ENCODE assay signal across 26 cellular contexts in the genomic region with DNA sequence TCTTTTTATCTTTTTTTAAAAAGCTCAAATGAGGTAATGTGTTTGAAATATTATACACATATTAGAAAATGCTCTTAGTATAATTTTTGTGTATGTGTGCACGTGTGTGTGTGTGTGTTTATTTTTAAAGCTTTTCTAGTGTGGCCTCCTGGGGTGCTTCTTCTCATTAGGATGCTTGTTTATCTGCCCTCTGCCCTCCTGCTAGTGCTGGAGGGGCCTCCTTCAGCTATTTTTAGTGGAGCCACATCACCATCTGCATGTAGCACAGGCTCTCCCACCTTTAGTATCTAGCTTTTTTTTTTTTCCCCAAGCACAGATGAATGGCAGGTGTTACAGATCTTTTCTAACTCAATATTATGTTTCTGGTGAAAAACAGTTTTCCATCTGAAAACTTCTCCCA.
DNase-seq lines count a peak whose midpoint lies in the region; ATAC-seq and TF ChIP-seq lines count a peak whose summit lies in the region.
"Had no signal": no experiment of that assay in that cellular context is flagged by ENCODE, and none has a peak within 500 bp of the region (broad histone marks: within the 10 kb centered on the region; RNA-seq: fewer than 3 reads in every experiment).

No MANE protein-coding gene starts in this region.

- in situ Hi-C loops in GM13977 (cut with MboI; ENCODE audit: low pct_unique_long_range_greater_than_20kb, low sequenced_read_pairs, unreplicated experiment) = no loop called here

- peaks cover 26% of the 10 kb centered on the region for H3K4me1 Mint-ChIP-seq in WTC11
- H3K4me1 Mint-ChIP-seq: CD14-positive monocyte; CD8-positive, alpha-beta memory T cell had no signal

- no peaks in the 10 kb centered on the region for H3K36me3 Mint-ChIP-seq in WTC11
- H3K36me3 Mint-ChIP-seq: CD14-positive monocyte; CD8-positive, alpha-beta memory T cell had no signal

- POLR2A ChIA-PET in WTC11 (lab: Charles Lee) = no interaction called here

- ATAC-seq in WTC11 (peak; percentile 32; the same call in 1 of the 2 replicates), GM18498 (IDR thresholded peaks at IDR 0.05; ENCODE audit: unreplicated experiment) (no peak)
- ATAC-seq: K562, SK-N-SH treated with all-trans-retinoic acid at 6 μM for 48 hours had no signal

- no peaks in the 10 kb centered on the region for H3K27me3 Mint-ChIP-seq in WTC11 (ENCODE audit: low read depth)
- H3K27me3 Mint-ChIP-seq: CD8-positive, alpha-beta memory T cell had no signal

- DNase-seq in NCI-H2171 treated with DMSO at 0.1 percent for 48 hours (lab: John Stamatoyannopoulos, UW) (peak; percentile 16), NCI-H2171 (lab: John Stamatoyannopoulos, UW) (no peak), NAMALWA (ENCODE audit: low spot score) (peak; percentile 62), WTC11 (ENCODE audit: low spot score) (no peak), GM13977 (ENCODE audit: low spot score) (no peak), cerebellar cortex (ENCODE audit: low spot score) (no peak)
- DNase-seq: 8988T; ACHN; BE2C; CD8-positive, alpha-beta memory T cell; DMS 273 treated with DMSO at 0.1 percent for 48 hours; DMS79; EL; GF-D8; GM23248; NCI-H1092; NCI-H1436 treated with DMSO at 0.1 percent for 48 hours; NCI-H187 treated with DMSO at 0.1 percent for 48 hours; NCI-H2227 treated with DMSO at 0.1 percent for 48 hours; NCI-H510A treated with DMSO at 0.1 percent for 48 hours; NCI-H748 treated with DMSO at 0.1 percent for 48 hours; SJCRH30 had no signal

- no peak overlapping the region for H3K4me3 Mint-ChIP-seq in WTC11
- H3K4me3 Mint-ChIP-seq: CD14-positive monocyte; CD8-positive, alpha-beta memory T cell had no signal

- CTCF ChIA-PET in WTC11 (lab: Charles Lee) = interaction anchor here (0.6 to 1.4 kb wide), 4 partner anchors 87 to 596 kb away, joined by 3 to 4 read pairs (median 4); no protein-coding TSS in a partner anchor

- TF ChIP-seq CTCF in WTC11 (IDR thresholded peaks at IDR 0.05) (no peak), GM13977 (IDR thresholded peaks at IDR 0.05; ENCODE audit: extremely low read depth, insufficient read depth, missing control alignments) (no peak)

- no peak overlapping the region for H3K27ac Mint-ChIP-seq in WTC11
- H3K27ac Mint-ChIP-seq: CD14-positive monocyte; CD8-positive, alpha-beta memory T cell had no signal

- H3K9me3 Mint-ChIP-seq in WTC11 = no peaks in the 10 kb centered on the region

TF ChIP-seq in WTC11, 78 proteins besides CTCF, POLR2A, EP300 and RAD21:
- TF ChIP-seq, protein P1, sequence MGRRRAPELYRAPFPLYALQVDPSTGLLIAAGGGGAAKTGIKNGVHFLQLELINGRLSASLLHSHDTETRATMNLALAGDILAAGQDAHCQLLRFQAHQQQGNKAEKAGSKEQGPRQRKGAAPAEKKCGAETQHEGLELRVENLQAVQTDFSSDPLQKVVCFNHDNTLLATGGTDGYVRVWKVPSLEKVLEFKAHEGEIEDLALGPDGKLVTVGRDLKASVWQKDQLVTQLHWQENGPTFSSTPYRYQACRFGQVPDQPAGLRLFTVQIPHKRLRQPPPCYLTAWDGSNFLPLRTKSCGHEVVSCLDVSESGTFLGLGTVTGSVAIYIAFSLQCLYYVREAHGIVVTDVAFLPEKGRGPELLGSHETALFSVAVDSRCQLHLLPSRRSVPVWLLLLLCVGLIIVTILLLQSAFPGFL (CRISPR knock-in tag; IDR thresholded peaks at IDR 0.05; ENCODE audit: borderline replicate concordance) = no peak
- TF ChIP-seq, protein P2, sequence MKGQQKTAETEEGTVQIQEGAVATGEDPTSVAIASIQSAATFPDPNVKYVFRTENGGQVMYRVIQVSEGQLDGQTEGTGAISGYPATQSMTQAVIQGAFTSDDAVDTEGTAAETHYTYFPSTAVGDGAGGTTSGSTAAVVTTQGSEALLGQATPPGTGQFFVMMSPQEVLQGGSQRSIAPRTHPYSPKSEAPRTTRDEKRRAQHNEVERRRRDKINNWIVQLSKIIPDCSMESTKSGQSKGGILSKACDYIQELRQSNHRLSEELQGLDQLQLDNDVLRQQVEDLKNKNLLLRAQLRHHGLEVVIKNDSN (CRISPR knock-in tag; IDR thresholded peaks at IDR 0.05) = no peak
- TF ChIP-seq, protein P3, sequence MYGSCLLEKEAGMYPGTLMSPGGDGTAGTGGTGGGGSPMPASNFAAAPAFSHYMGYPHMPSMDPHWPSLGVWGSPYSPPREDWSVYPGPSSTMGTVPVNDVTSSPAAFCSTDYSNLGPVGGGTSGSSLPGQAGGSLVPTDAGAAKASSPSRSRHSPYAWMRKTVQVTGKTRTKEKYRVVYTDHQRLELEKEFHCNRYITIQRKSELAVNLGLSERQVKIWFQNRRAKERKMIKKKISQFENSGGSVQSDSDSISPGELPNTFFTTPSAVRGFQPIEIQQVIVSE (CRISPR knock-in tag; IDR thresholded peaks at IDR 0.05; ENCODE audit: borderline replicate concordance) = no peak

Comparison
In these comparisons a context has a peak if more than half of its experiments do, and no peak if none do; other contexts are left out.
1. DNase-seq: peak in NCI-H2171 treated with DMSO at 0.1 percent for 48 hours (single experiment) and NAMALWA (single experiment); none in NCI-H2171 (single experiment), WTC11 (single experiment), GM13977 (single experiment) and cerebellar cortex (single experiment).